Comparison of ENCODE assay signal across 1 cellular context in the genomic region with DNA sequence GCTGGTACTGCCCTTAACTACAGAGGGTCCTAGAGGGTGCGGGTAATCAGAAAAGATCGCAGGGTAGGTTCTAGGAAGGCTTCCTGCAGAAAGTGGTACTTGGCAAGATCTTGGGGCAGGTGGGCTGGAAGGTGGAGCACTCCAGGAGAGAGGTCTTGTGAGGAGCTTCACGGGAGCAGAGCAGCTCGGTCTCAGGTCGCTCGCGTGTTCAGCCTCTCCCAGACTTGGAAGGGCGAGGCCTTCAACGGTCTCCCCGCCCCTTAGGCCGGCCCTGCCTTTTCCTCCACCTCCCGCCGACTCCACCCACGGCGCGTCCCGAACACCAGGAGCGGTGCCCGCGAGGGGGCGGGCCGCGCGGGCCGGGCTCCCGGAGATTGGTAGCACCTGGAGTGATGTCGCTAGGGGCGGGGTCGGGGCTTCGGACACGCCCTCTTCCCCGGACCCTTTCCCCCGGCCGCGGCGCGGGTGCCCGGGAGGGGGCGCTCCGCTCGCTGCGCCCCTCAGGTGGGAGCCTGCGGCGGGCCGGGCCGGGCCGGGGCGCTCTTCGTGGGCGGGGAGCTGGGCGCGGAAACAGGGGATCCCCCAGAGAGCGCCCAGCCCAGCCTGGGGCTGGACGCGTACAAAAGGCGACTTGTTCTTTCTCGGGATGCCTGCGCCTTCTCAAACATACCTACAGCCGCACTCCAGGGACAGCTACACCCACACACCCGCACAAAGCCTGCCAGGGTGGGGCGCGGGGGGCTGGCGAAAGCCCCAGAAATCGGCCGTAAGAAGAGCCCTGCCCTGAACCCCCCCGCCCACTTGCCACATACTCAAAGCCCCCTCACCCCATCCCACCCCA.
TF ChIP-seq lines count a peak whose summit lies in the region.

No MANE protein-coding gene starts in this region.

TF ChIP-seq in HepG2, 621 proteins besides CTCF, POLR2A, EP300 and RAD21 (continued from another document and continues in another):
- TF ChIP-seq LRRFIP1 (CRISPR knock-in tag; conservative IDR thresholded peaks at IDR 0.05) (no peak), CREB1 (IDR thresholded peaks at IDR 0.05) (no peak), CREB1 (CRISPR knock-in tag; IDR thresholded peaks at IDR 0.05) (peak; percentile 54; the same call in 1 of the 2 replicates), ZNF121 (CRISPR knock-in tag; IDR thresholded peaks at IDR 0.05) (no peak), TBX3 (IDR thresholded peaks at IDR 0.05; ENCODE audit: borderline replicate concordance) (no peak), THAP8 (CRISPR knock-in tag; IDR thresholded peaks at IDR 0.05; ENCODE audit: borderline replicate concordance) (no peak), RARA (CRISPR knock-in tag; IDR thresholded peaks at IDR 0.05) (no peak), BCL6 (CRISPR knock-in tag; IDR thresholded peaks at IDR 0.05) (0 out of 2 replicates have a peak, but pooled peaks have one; percentile 7), ZNF841 (CRISPR knock-in tag; IDR thresholded peaks at IDR 0.05; ENCODE audit: borderline replicate concordance) (no peak), EZH2 (conservative IDR thresholded peaks at IDR 0.05; ENCODE audit: low read depth, low read length) (no peak), TRAFD1 (CRISPR knock-in tag; IDR thresholded peaks at IDR 0.05; ENCODE audit: borderline replicate concordance) (no peak), ZSCAN21 (CRISPR knock-in tag; IDR thresholded peaks at IDR 0.05; ENCODE audit: borderline replicate concordance) (no peak), ZHX1 (CRISPR knock-in tag; IDR thresholded peaks at IDR 0.05; ENCODE audit: low read depth) (no peak), ZFP41 (CRISPR knock-in tag; IDR thresholded peaks at IDR 0.05; ENCODE audit: borderline replicate concordance) (no peak), ZNF768 (CRISPR knock-in tag; IDR thresholded peaks at IDR 0.05) (no peak), GTF2F1 (IDR thresholded peaks at IDR 0.05; ENCODE audit: low read length) (no peak), ZNF629 (CRISPR knock-in tag; conservative IDR thresholded peaks at IDR 0.05) (no peak), HNRNPL (IDR thresholded peaks at IDR 0.05; ENCODE audit: low read depth, low read length) (0 out of 2 replicates have a peak, but pooled peaks have one; percentile 63), PHF5A (CRISPR knock-in tag; IDR thresholded peaks at IDR 0.05; ENCODE audit: low read depth, unreplicated experiment) (no peak), MTA1 (CRISPR knock-in tag; IDR thresholded peaks at IDR 0.05; ENCODE audit: borderline replicate concordance) (peak; percentile 20; the same call in 1 of the 2 replicates), CERS6 (CRISPR knock-in tag; IDR thresholded peaks at IDR 0.05) (no peak), ZNF577 (CRISPR knock-in tag; IDR thresholded peaks at IDR 0.05; ENCODE audit: borderline replicate concordance, low read depth) (no peak), NFE2L1 (CRISPR knock-in tag; IDR thresholded peaks at IDR 0.05; ENCODE audit: borderline replicate concordance) (no peak), ZFYVE20 (CRISPR knock-in tag; IDR thresholded peaks at IDR 0.05; ENCODE audit: borderline replicate concordance, low read depth) (no peak), ZNF451 (CRISPR knock-in tag; IDR thresholded peaks at IDR 0.05) (no peak), ZNF337 (CRISPR knock-in tag; IDR thresholded peaks at IDR 0.05; ENCODE audit: borderline replicate concordance, low read depth) (no peak), ZNF598 (CRISPR knock-in tag; IDR thresholded peaks at IDR 0.05; ENCODE audit: borderline replicate concordance) (no peak), NFYB (CRISPR knock-in tag; IDR thresholded peaks at IDR 0.05) (peak; percentile 64), MLX (CRISPR knock-in tag; IDR thresholded peaks at IDR 0.05) (no peak), ZNF30 (CRISPR knock-in tag; IDR thresholded peaks at IDR 0.05) (no peak), KAT2B (IDR thresholded peaks at IDR 0.05; ENCODE audit: borderline replicate concordance, low read depth, low read length) (no peak), ZNF570 (CRISPR knock-in tag; IDR thresholded peaks at IDR 0.05; ENCODE audit: borderline replicate concordance) (no peak), JUN (CRISPR knock-in tag; IDR thresholded peaks at IDR 0.05) (0 out of 2 replicates have a peak, but pooled peaks have one; percentile 19)
- TF ChIP-seq, protein P1, sequence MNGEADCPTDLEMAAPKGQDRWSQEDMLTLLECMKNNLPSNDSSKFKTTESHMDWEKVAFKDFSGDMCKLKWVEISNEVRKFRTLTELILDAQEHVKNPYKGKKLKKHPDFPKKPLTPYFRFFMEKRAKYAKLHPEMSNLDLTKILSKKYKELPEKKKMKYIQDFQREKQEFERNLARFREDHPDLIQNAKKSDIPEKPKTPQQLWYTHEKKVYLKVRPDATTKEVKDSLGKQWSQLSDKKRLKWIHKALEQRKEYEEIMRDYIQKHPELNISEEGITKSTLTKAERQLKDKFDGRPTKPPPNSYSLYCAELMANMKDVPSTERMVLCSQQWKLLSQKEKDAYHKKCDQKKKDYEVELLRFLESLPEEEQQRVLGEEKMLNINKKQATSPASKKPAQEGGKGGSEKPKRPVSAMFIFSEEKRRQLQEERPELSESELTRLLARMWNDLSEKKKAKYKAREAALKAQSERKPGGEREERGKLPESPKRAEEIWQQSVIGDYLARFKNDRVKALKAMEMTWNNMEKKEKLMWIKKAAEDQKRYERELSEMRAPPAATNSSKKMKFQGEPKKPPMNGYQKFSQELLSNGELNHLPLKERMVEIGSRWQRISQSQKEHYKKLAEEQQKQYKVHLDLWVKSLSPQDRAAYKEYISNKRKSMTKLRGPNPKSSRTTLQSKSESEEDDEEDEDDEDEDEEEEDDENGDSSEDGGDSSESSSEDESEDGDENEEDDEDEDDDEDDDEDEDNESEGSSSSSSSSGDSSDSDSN (CRISPR knock-in tag; IDR thresholded peaks at IDR 0.05), result no peak; the same call in 1 of the 2 replicates
- TF ChIP-seq, protein P2, sequence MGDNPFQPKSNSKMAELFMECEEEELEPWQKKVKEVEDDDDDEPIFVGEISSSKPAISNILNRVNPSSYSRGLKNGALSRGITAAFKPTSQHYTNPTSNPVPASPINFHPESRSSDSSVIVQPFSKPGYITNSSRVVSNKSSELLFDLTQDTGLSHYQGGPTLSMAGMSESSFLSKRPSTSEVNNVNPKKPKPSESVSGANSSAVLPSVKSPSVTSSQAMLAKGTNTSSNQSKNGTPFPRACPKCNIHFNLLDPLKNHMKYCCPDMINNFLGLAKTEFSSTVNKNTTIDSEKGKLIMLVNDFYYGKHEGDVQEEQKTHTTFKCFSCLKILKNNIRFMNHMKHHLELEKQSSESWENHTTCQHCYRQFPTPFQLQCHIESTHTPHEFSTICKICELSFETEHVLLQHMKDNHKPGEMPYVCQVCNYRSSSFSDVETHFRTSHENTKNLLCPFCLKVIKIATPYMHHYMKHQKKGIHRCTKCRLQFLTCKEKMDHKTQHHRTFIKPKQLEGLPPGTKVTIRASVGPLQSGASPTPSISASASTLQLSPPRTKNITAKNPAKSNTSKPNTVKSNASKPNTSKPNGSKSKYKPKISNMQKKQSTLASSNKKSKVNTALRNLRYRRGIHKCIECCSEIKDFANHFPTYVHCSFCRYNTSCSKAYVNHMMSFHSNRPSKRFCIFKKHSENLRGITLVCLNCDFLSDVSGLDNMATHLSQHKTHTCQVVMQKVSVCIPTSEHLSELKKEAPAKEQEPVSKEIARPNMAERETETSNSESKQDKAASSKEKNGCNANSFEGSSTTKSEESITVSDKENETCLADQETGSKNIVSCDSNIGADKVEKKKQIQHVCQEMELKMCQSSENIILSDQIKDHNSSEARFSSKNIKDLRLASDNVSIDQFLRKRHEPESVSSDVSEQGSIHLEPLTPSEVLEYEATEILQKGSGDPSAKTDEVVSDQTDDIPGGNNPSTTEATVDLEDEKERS (CRISPR knock-in tag; IDR thresholded peaks at IDR 0.05), result 0 out of 2 replicates have a peak, but pooled peaks have one; percentile 49
- TF ChIP-seq, protein P3, sequence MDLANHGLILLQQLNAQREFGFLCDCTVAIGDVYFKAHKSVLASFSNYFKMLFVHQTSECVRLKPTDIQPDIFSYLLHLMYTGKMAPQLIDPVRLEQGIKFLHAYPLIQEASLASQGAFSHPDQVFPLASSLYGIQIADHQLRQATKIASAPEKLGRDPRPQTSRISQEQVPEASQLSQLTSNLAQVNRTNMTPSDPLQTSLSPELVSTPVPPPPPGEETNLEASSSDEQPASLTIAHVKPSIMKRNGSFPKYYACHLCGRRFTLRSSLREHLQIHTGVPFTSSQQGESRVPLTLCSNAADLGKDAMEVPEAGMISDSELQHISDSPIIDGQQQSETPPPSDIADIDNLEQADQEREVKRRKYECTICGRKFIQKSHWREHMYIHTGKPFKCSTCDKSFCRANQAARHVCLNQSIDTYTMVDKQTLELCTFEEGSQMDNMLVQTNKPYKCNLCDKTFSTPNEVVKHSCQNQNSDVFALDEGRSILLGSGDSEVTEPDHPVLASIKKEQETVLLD (CRISPR knock-in tag; IDR thresholded peaks at IDR 0.05; ENCODE audit: low read depth), result no peak
- TF ChIP-seq, protein P4, sequence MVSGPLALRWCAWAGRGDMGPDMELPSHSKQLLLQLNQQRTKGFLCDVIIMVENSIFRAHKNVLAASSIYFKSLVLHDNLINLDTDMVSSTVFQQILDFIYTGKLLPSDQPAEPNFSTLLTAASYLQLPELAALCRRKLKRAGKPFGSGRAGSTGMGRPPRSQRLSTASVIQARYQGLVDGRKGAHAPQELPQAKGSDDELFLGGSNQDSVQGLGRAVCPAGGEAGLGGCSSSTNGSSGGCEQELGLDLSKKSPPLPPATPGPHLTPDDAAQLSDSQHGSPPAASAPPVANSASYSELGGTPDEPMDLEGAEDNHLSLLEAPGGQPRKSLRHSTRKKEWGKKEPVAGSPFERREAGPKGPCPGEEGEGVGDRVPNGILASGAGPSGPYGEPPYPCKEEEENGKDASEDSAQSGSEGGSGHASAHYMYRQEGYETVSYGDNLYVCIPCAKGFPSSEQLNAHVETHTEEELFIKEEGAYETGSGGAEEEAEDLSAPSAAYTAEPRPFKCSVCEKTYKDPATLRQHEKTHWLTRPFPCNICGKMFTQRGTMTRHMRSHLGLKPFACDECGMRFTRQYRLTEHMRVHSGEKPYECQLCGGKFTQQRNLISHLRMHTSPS (CRISPR knock-in tag; IDR thresholded peaks at IDR 0.05; ENCODE audit: low read depth), result no peak
